ENCODE assay signal across 1 cellular context in genomic region chr3:128433630-128434185, GRCh38.
A peak's percentile ranks its signal among the peaks of the same experiment; 100 is the strongest.
TF ChIP-seq lines count a peak whose summit lies in the region.

No MANE protein-coding gene starts in this region.

TF ChIP-seq in H1, 55 proteins besides CTCF, POLR2A, EP300 and RAD21:
- TF ChIP-seq SP2 (IDR thresholded peaks at IDR 0.05; ENCODE audit: low read length): no peak
- no peak for TF ChIP-seq FOSL1 (IDR thresholded peaks at IDR 0.05; ENCODE audit: insufficient read depth, low read depth, low read length)
- peak; percentile 35 for TF ChIP-seq EZH2 (IDR thresholded peaks at IDR 0.05; ENCODE audit: low read depth, low read length, severe bottlenecking)
